10 cellular contexts compared by ENCODE assay signal in the genomic region with DNA sequence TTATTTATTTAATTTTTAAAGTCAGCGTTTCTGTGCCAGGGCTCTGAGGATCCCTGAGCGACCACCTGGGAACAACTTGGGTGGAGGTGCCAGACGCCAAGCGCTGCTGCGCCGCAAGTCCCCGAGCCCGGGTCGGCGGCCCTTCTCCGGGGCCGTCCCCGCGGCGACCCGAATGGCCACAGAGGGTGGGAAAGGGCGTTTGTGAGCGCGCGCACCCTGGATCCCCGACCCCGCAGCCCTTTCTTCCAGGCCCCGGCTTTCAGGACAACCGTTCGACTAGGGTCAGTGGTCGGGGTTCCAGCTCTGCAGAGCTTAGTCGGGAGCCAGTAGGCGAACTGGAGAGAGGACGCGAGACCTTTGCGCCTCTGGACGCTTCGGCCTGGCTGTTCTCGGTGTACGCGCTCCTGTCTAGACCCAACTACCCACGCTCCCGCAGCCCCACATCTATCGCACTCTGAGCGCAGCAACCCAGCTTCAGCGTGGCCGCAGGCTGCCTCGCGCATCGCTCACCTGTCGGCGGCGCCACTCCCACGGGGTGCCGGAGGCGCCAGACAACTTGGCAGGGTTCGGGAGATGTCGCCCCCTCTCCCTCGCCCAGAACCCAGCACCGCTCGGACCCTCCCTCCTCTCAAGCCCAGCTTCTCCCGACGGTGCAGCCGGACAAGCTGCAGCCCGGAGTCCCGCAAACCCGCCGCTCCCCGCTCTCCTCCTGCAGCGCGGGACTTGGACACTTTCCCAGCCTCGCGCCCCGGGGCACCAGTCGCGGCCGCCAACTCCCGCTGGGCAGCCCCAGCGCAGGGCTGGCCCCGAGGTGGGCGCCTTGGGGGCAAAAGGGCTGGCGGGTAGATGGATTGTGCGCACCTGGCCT. TPM values are rescaled to one million over a fixed set of nuclear protein-coding genes. Genes with fewer than 3 reads are reported as not detected.
A peak's percentile ranks its signal among the peaks of the same experiment; 100 is the strongest.
DNase-seq lines count a peak whose midpoint lies in the region; ATAC-seq and TF ChIP-seq lines count a peak whose summit lies in the region.
"Had no signal": no experiment of that assay in that cellular context is flagged by ENCODE, and none has a peak within 500 bp of the region (broad histone marks: within the 10 kb centered on the region; RNA-seq: fewer than 3 reads in every experiment).

No MANE protein-coding gene starts in this region.

- H3K4me3 ChIP-seq in body of pancreas (peak overlapping the region in 1 of 2 donors; percentile 32), kidney epithelial cell (ENCODE audit: low read depth, low read length) (peak overlapping the region; percentile 91), transverse colon (peak overlapping the region; percentile 5 to 61 (median 24))

- no peaks in the 10 kb centered on the region for H3K27me3 ChIP-seq in body of pancreas
- H3K27me3 ChIP-seq in kidney epithelial cell (ENCODE audit: control insufficient read depth, insufficient read depth, low read length): no peaks in the 10 kb centered on the region
- peaks cover 50% of the 10 kb centered on the region for H3K27me3 ChIP-seq in transverse colon

- no peak for TF ChIP-seq EP300 in transverse colon (IDR thresholded peaks at IDR 0.05; ENCODE audit: low read depth)

- peak overlapping the region in 1 of 4 donors; percentile 68 for H3K27ac ChIP-seq in body of pancreas
- no peak overlapping the region for H3K27ac ChIP-seq in transverse colon
- H3K27ac ChIP-seq: C4-2B had no signal

- in situ Hi-C loops in transverse colon (cut with MboI; ENCODE audit: low pct_ligation_motif_present in 1 of 4, low pct_unique_long_range_greater_than_20kb in 1 of 4, low sequenced_read_pairs in 3 of 4): loop anchor here in 1 of 4 donors (25.0 kb wide), 1 partner anchor 493 kb away; no protein-coding TSS in a partner anchor

- H3K9me3 ChIP-seq in body of pancreas (no peaks in the 10 kb centered on the region), transverse colon (no peaks in the 10 kb centered on the region)

- TF ChIP-seq CTCF in body of pancreas (IDR thresholded peaks at IDR 0.05) (peak in 3 of 7 experiments; percentile 10 to 17 (median 17)), kidney epithelial cell (IDR thresholded peaks at IDR 0.05; ENCODE audit: insufficient read depth, low read length, poor library complexity, severe bottlenecking) (peak; percentile 55), transverse colon (IDR thresholded peaks at IDR 0.05) (no peak)

- intact Hi-C loops in body of pancreas (cut with DNase I): no loop called here
- intact Hi-C loops in transverse colon (cut with DNase I; ENCODE audit: low total_unique reads): no loop called here

- DNase-seq in NCI-H1436 (lab: John Stamatoyannopoulos, UW) (peak; percentile 35), NCI-H1436 treated with DMSO at 0.1 percent for 48 hours (lab: John Stamatoyannopoulos, UW) (no peak), body of pancreas (peak in 3 of 4 donors; percentile 11 to 22 (median 20)), kidney epithelial cell (ENCODE audit: low read depth) (no peak), transverse colon (no peak), GDM1 (lab: John Stamatoyannopoulos, UW) (no peak)
- DNase-seq: activated CD8-positive, alpha-beta T cell treated with anti-CD3 and anti-CD28 coated beads, Interleukin-2, amount 10 ng/mL, durations not matched to agents 7 days and 5 days had no signal

- H3K4me1 ChIP-seq in body of pancreas: peaks cover 32% of the 10 kb centered on the region
- peaks cover 8 to 33% (median 23%) of the 10 kb centered on the region in 4 donors for H3K4me1 ChIP-seq in transverse colon

- no peaks in the 10 kb centered on the region for H3K36me3 ChIP-seq in body of pancreas (replicated peaks in 1 of 2; ENCODE audit: insufficient read depth in 1 of 2, low read depth in 2 of 2)
- H3K36me3 ChIP-seq in kidney epithelial cell (ENCODE audit: control insufficient read depth, insufficient read depth, low read length): no peaks in the 10 kb centered on the region
- H3K36me3 ChIP-seq in transverse colon: no peaks in the 10 kb centered on the region

- TF ChIP-seq POLR2A in body of pancreas (IDR thresholded peaks at IDR 0.05) (no peak), transverse colon (IDR thresholded peaks at IDR 0.05) (no peak)

- ATAC-seq in body of pancreas (peak; percentile 25), HG02678 (IDR thresholded peaks at IDR 0.05; ENCODE audit: unreplicated experiment) (no peak), GM18502 (IDR thresholded peaks at IDR 0.05; ENCODE audit: poor library complexity, unreplicated experiment) (no peak)
- ATAC-seq: activated CD8-positive, alpha-beta T cell treated with anti-CD3 and anti-CD28 coated beads, Interleukin-2, amount 10 ng/mL, durations not matched to agents 7 days and 5 days had no signal

- WGBS in body of pancreas, 2 donors: 2 to 3% methylated on average over 14 to 74 of the region's 78 CpGs
- WGBS in transverse colon (ENCODE audit: low coverage in 1 of 2), 2 donors: 0 to 10% methylated on average over 1 to 55 of the region's 78 CpGs

RNA-seq across cellular contexts. Expression of gene LYPD1, which starts 0.8 kb away (rescaled TPM):
- total RNA-seq in body of pancreas: 1 to 10 TPM; 1.6 to 3.1 TPM
- 53.2 and 59.1 TPM in 2 replicates for total RNA-seq in kidney epithelial cell
- total RNA-seq in transverse colon: 1 to 10 TPM in 1 of 4 donors, under 1 TPM in 2, not detected in 1; 0.27 to 3.6 (median 0.32) TPM
- total RNA-seq: activated CD8-positive, alpha-beta T cell treated with anti-CD3 and anti-CD28 coated beads, Interleukin-2, amount 10 ng/mL, durations not matched to agents 7 days and 5 days had no signal

Comparison
In these comparisons a context has a peak if more than half of its experiments do, and no peak if none do; other contexts are left out.
1. DNase-seq: peak in NCI-H1436 (single experiment) and body of pancreas (3 of 4); none in NCI-H1436 treated with DMSO at 0.1 percent for 48 hours (single experiment), kidney epithelial cell (single experiment), transverse colon (single experiment) and GDM1 (single experiment).
2. RNA of gene LYPD1, which starts 0.8 kb away (total RNA-seq): 53.2 to 59.1 TPM in kidney epithelial cell; 1.6 to 3.1 TPM in body of pancreas and 0.27 to 3.6 TPM in transverse colon; every median in the first group is over 10 times any median in the second.